17 cellular contexts compared by ENCODE assay signal in the genomic region with DNA sequence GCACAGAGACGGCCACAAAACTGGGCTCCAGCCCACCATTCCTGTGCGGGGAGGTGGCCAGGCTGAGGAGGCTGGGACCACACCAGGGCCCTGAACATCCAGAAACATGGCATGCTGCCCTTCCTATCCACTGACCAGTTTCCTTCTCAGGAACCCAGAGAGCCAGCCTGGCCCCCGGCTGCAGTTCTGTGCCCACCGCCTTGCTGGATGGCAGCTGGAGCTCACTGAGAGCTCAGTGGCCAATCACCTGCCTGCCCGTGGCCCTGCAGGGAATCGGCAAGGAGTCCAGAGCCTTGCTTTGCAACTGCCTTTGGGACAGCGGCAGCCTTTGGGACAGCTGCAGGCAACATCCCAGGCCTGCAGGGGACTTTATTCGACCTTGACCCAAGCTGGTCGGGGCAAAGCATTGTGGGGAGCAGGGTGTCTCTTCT. TPM values are rescaled to one million over a fixed set of nuclear protein-coding genes. Genes with fewer than 3 reads are reported as not detected.
DNase-seq lines count a peak whose midpoint lies in the region; ATAC-seq, FAIRE-seq and TF ChIP-seq lines count a peak whose summit lies in the region.
"Had no signal": no experiment of that assay in that cellular context is flagged by ENCODE, and none has a peak within 500 bp of the region (broad histone marks: within the 10 kb centered on the region; RNA-seq: fewer than 3 reads in every experiment).

No MANE protein-coding gene starts in this region.

- H3K27ac ChIP-seq in heart right ventricle (no peak overlapping the region), HepG2 (ENCODE audit: extremely low read length, insufficient read depth, low read length) (no peak overlapping the region), aorta (ENCODE audit: low read depth in 1 of 2, low read length in 2 of 2) (no peak overlapping the region), substantia nigra (ENCODE audit: low read depth, low read length, poor library complexity, severe bottlenecking) (no peak overlapping the region)
- H3K27ac ChIP-seq: C4-2B, HL-60 had no signal

- ATAC-seq in Right ventricle myocardium superior (ENCODE audit: poor library complexity), result no peak
- no peak for ATAC-seq in heart right ventricle
- peak; percentile 28; the same call in 1 of the 2 replicates for ATAC-seq in WTC11
- peak; percentile 62 for ATAC-seq in HepG2
- ATAC-seq in aorta (ENCODE audit: low FRiP score), result no peak
- ATAC-seq in HG02610 (IDR thresholded peaks at IDR 0.05; ENCODE audit: unreplicated experiment), result no peak
- ATAC-seq: GM12878 had no signal

- no peak for TF ChIP-seq CTCF in heart right ventricle (IDR thresholded peaks at IDR 0.05)
- TF ChIP-seq CTCF in WTC11 (IDR thresholded peaks at IDR 0.05), result no peak
- no peak for TF ChIP-seq CTCF in HepG2 (CRISPR knock-in tag; IDR thresholded peaks at IDR 0.05)

- H3K27me3 Mint-ChIP-seq in WTC11 (ENCODE audit: low read depth), result no peaks in the 10 kb centered on the region
- H3K27me3 Mint-ChIP-seq: CD4-positive, alpha-beta memory T cell had no signal

- no peaks in the 10 kb centered on the region; the same call in 1 of the 2 replicates for H3K4me1 Mint-ChIP-seq in WTC11

- no peaks in the 10 kb centered on the region for H3K4me1 ChIP-seq in heart right ventricle
- H3K4me1 ChIP-seq in HepG2 (ENCODE audit: insufficient read depth, low read length), result peaks cover 12% of the 10 kb centered on the region
- H3K4me1 ChIP-seq in aorta (ENCODE audit: control insufficient read depth in 1 of 2, insufficient read depth in 2 of 2, low read length in 2 of 2), result no peaks in the 10 kb centered on the region
- H3K4me1 ChIP-seq: HAP-1 had no signal

- H3K27ac Mint-ChIP-seq in WTC11, result no peak overlapping the region
- H3K27ac Mint-ChIP-seq: CD4-positive, alpha-beta memory T cell had no signal

- POLR2A ChIA-PET in WTC11 (lab: Charles Lee), result interaction anchor here (1.0 kb wide), 1 partner anchor 15 kb away, joined by 3 read pairs; no protein-coding TSS in a partner anchor
- POLR2A ChIA-PET in HepG2 (lab: Yijun Ruan, JAX), result no interaction called here

- intact Hi-C loops in Right ventricle myocardium superior (cut with DNase I), result no loop called here
- intact Hi-C loops in heart right ventricle (cut with DNase I), result no loop called here
- intact Hi-C loops in HepG2 (cut with micrococcal nuclease; ENCODE audit: unreplicated experiment), result no loop called here
- intact Hi-C loops in aorta (cut with DNase I), result no loop called here

- H3K36me3 Mint-ChIP-seq in WTC11, result no peaks in the 10 kb centered on the region
- H3K36me3 Mint-ChIP-seq: CD4-positive, alpha-beta memory T cell had no signal

- H3K27me3 ChIP-seq in heart right ventricle (peaks cover 0 to 7% (median 3%) of the 10 kb centered on the region in 7 donors), HepG2 (ENCODE audit: control insufficient read depth in 1 of 2, insufficient read depth in 2 of 2, low read length in 2 of 2) (no peaks in the 10 kb centered on the region; a peak in 1 of 5 replicates), aorta (ENCODE audit: control insufficient read depth in 1 of 2, insufficient read depth in 2 of 2, low read length in 1 of 2) (no peaks in the 10 kb centered on the region)

- no peaks in the 10 kb centered on the region for H3K36me3 ChIP-seq in heart right ventricle
- H3K36me3 ChIP-seq in HepG2 (replicated peaks in 1 of 2; ENCODE audit: control insufficient read depth in 1 of 2, insufficient read depth in 2 of 2, low read length in 2 of 2), result no peaks in the 10 kb centered on the region
- no peaks in the 10 kb centered on the region for H3K36me3 ChIP-seq in aorta (ENCODE audit: control insufficient read depth in 1 of 2, insufficient read depth in 2 of 2, low read length in 1 of 2)
- H3K36me3 ChIP-seq: HAP-1 had no signal

- no peak overlapping the region for H3K4me2 ChIP-seq in HepG2 (ENCODE audit: low read depth, low read length)

- in situ Hi-C loops in HepG2 (cut with HindIII; ENCODE audit: extremely low pct_ligation_motif_present, low pct_unique_long_range_greater_than_20kb), result no loop called here

- WGBS in heart right ventricle, 2 donors, result 77 to 79% methylated on average over 9 of the region's 9 CpGs
- 38% methylated on average over 9 of the region's 9 CpGs for WGBS in HepG2 (ENCODE audit: low lambda C conversion rate)
- WGBS in aorta, 2 donors, result 68 to 71% methylated on average over 9 of the region's 9 CpGs

- no peaks in the 10 kb centered on the region for H4K20me1 ChIP-seq in HepG2 (ENCODE audit: insufficient read depth, low read length)

- CTCF ChIA-PET in WTC11 (lab: Charles Lee) (interaction anchor here (0.6 to 1.0 kb wide), 2 partner anchors 76 to 135 kb away, joined by 3 to 4 read pairs; no protein-coding TSS in a partner anchor), HepG2 (lab: Yijun Ruan, JAX; ENCODE audit: low intra/inter-chr PET ratio, low total read pairs) (no interaction called here)

- TF ChIP-seq POLR2A in HepG2 (IDR thresholded peaks at IDR 0.05; ENCODE audit: insufficient read depth in 1 of 2, low read depth in 2 of 2, low read length in 2 of 2), result no peak

- H3K9ac ChIP-seq in HepG2 (ENCODE audit: insufficient read depth, low read depth, low read length), result no peak overlapping the region

- H3K9me3 ChIP-seq in heart right ventricle (no peaks in the 10 kb centered on the region), HepG2 (ENCODE audit: low read length) (no peaks in the 10 kb centered on the region), aorta (ENCODE audit: control insufficient read depth, low read length) (no peaks in the 10 kb centered on the region)
- H3K9me3 ChIP-seq: HAP-1 had no signal

- H2AFZ ChIP-seq in HepG2 (ENCODE audit: low read length), result no peak overlapping the region

- H3K9me3 Mint-ChIP-seq in WTC11, result peaks cover 8% of the 10 kb centered on the region; the same call in 1 of the 2 replicates

- no peak overlapping the region for H3K4me3 Mint-ChIP-seq in WTC11
- H3K4me3 Mint-ChIP-seq: CD4-positive, alpha-beta memory T cell had no signal

- no peaks in the 10 kb centered on the region for H3K79me2 ChIP-seq in HepG2 (ENCODE audit: insufficient read depth, low read length)

- H3K4me3 ChIP-seq in heart right ventricle (no peak overlapping the region), HepG2 (replicated peaks in 1 of 3; ENCODE audit: insufficient read depth in 1 of 3, low read depth in 2 of 3, low read length in 3 of 3) (no peak overlapping the region), aorta (ENCODE audit: low read length in 2 of 2) (no peak overlapping the region)
- H3K4me3 ChIP-seq: GM12878, HAP-1 had no signal

- DNase-seq in Right ventricle myocardium superior, result peak; percentile 30
- DNase-seq in heart right ventricle, result no peak
- no peak for DNase-seq in WTC11 (ENCODE audit: low spot score)
- no peak for DNase-seq in HepG2 (ENCODE audit: low spot score)
- peak; percentile 32 to 63 for DNase-seq in aorta
- no peak for DNase-seq in substantia nigra (lab: John Stamatoyannopoulos, UW)
- DNase-seq: 8988T; ACHN; CD4-positive, alpha-beta memory T cell; DMS79; GOT3 had no signal

- TF ChIP-seq EP300 in HepG2 (IDR thresholded peaks at IDR 0.05; ENCODE audit: low read depth in 2 of 2, low read length in 2 of 2), result no peak
- TF ChIP-seq EP300 in HepG2 (CRISPR knock-in tag; IDR thresholded peaks at IDR 0.05; ENCODE audit: borderline replicate concordance), result no peak

- BruUV-seq in HepG2 (replicated peaks; lab: Mats Ljungman, UMichigan), result no TSS peak

- TF ChIP-seq RAD21 in HepG2 (CRISPR knock-in tag; IDR thresholded peaks at IDR 0.05), result no peak

- FAIRE-seq in HepG2 (lab: Jason Lieb, UNC), result no peak
- FAIRE-seq: GM12878, GM18507 had no signal

RNA-seq across cellular contexts. Expression of gene STK32C, which starts 30.4 kb away (rescaled TPM):
- 5.9 TPM for total RNA-seq in Right ventricle myocardium superior
- total RNA-seq in heart right ventricle, result 1 to 10 TPM; 2.7 to 7.7 (median 5.7) TPM
- polyA plus RNA-seq in heart right ventricle, result 1 to 10 TPM; 4.7 to 8.9 TPM
- 20.7 to 23.2 TPM (median 22.2 TPM) in 3 replicates for total RNA-seq in WTC11 (2021)
- 18.9 and 19.4 TPM in 2 replicates for total RNA-seq in HepG2 (2016; rRNA removed; fragmentation: Illumina TruSeq; extraction: Trizol)
- total RNA-seq in HepG2 (2016; cell fraction: cytosol; rRNA removed; fragmentation: Illumina TruSeq; extraction: Trizol; ENCODE audit: low read depth), result 6.4 and 9.0 TPM in 2 replicates
- 18.5 and 19.3 TPM in 2 replicates for total RNA-seq in HepG2 (2016; cell fraction: insoluble cytoplasmic fraction; rRNA removed; fragmentation: Illumina TruSeq; extraction: Trizol)
- total RNA-seq in HepG2 (2016; cell fraction: membrane; rRNA removed; fragmentation: Illumina TruSeq; extraction: Trizol), result 13.9 and 14.9 TPM in 2 replicates
- 8.4 and 10.8 TPM in 2 replicates for total RNA-seq in HepG2 (2016; cell fraction: nucleus; rRNA removed; fragmentation: Illumina TruSeq; extraction: Trizol)
- polyA plus RNA-seq in HepG2 (2011; rRNA removed), result 9.9 and 10.9 TPM in 2 replicates
- 7.4 and 11.6 TPM in 2 replicates for polyA plus RNA-seq in HepG2 (2011; cell fraction: cytosol; rRNA removed)
- polyA plus RNA-seq in HepG2 (2011; cell fraction: nucleus; rRNA removed), result 13.7 and 17.7 TPM in 2 replicates
- 12.0 and 12.5 TPM in 2 replicates for polyA plus RNA-seq in HepG2 (2012)
- polyA plus RNA-seq in HepG2 (2016; cell fraction: cytosol; fragmentation: Illumina TruSeq; extraction: Trizol; ENCODE audit: low read depth), result 9.3 and 10.8 TPM in 2 replicates
- polyA plus RNA-seq in HepG2 (2016; cell fraction: insoluble cytoplasmic fraction; fragmentation: Illumina TruSeq; extraction: Trizol; ENCODE audit: low read depth), result 19.9 and 20.6 TPM in 2 replicates
- 11.2 and 12.1 TPM in 2 replicates for polyA plus RNA-seq in HepG2 (2016; cell fraction: membrane; fragmentation: Illumina TruSeq; extraction: Trizol; ENCODE audit: low read depth)
- 19.7 and 20.0 TPM in 2 replicates for polyA plus RNA-seq in HepG2 (2016; cell fraction: nucleus; fragmentation: Illumina TruSeq; extraction: Trizol; ENCODE audit: insufficient read depth, low read depth)
- polyA minus RNA-seq in HepG2 (2011; rRNA and poly(A)+ RNA removed; ENCODE audit: low replicate concordance), result 10.2 and 30.6 TPM in 2 replicates
- 4.4 and 5.4 TPM in 2 replicates for polyA minus RNA-seq in HepG2 (2011; cell fraction: cytosol; rRNA and poly(A)+ RNA removed)
- polyA minus RNA-seq in HepG2 (2011; cell fraction: nucleus; rRNA and poly(A)+ RNA removed), result 6.1 and 7.1 TPM in 2 replicates
- total RNA-seq in aorta, result 10 to 100 TPM in 1 of 2 donors, 1 to 10 TPM in 1; 7.1 to 12.2 TPM
- 10 to 100 TPM in 1 of 2 donors, 1 to 10 TPM in 1; 4.9 to 12.4 TPM for polyA plus RNA-seq in aorta

RNA-seq across cellular contexts. Expression of gene LRRC27, which starts 54.7 kb away (rescaled TPM):
- total RNA-seq in Right ventricle myocardium superior (3.9 TPM), heart right ventricle (1 to 10 TPM; 3.0 to 8.1 (median 4.7) TPM), WTC11 (2021) (4.0 to 4.6 TPM (median 4.4 TPM) in 3 replicates), HepG2 (2016; rRNA removed; fragmentation: Illumina TruSeq; extraction: Trizol) (3.9 and 4.6 TPM in 2 replicates), aorta (10 to 100 TPM in 1 of 2 donors, 1 to 10 TPM in 1; 4.6 to 11.7 TPM)
- polyA plus RNA-seq in heart right ventricle (1 to 10 TPM; 3.5 to 6.0 TPM), HepG2 (2011; rRNA removed) (4.2 and 4.3 TPM in 2 replicates), aorta (1 to 10 TPM; 3.1 to 9.0 TPM)
- 2.1 and 2.2 TPM in 2 replicates for total RNA-seq in HepG2 (2016; cell fraction: cytosol; rRNA removed; fragmentation: Illumina TruSeq; extraction: Trizol; ENCODE audit: low read depth)
- total RNA-seq in HepG2 (2016; cell fraction: insoluble cytoplasmic fraction; rRNA removed; fragmentation: Illumina TruSeq; extraction: Trizol), result 3.2 and 4.3 TPM in 2 replicates
- total RNA-seq in HepG2 (2016; cell fraction: membrane; rRNA removed; fragmentation: Illumina TruSeq; extraction: Trizol), result 2.1 and 2.5 TPM in 2 replicates
- total RNA-seq in HepG2 (2016; cell fraction: nucleus; rRNA removed; fragmentation: Illumina TruSeq; extraction: Trizol), result 5.9 and 7.5 TPM in 2 replicates
- 1.8 and 1.9 TPM in 2 replicates for polyA plus RNA-seq in HepG2 (2011; cell fraction: cytosol; rRNA removed)
- 14.3 and 14.5 TPM in 2 replicates for polyA plus RNA-seq in HepG2 (2011; cell fraction: nucleus; rRNA removed)
- 3.2 and 3.6 TPM in 2 replicates for polyA plus RNA-seq in HepG2 (2012)
- 0.82 and 0.88 TPM in 2 replicates for polyA plus RNA-seq in HepG2 (2016; cell fraction: cytosol; fragmentation: Illumina TruSeq; extraction: Trizol; ENCODE audit: low read depth)
- 3.6 and 4.7 TPM in 2 replicates for polyA plus RNA-seq in HepG2 (2016; cell fraction: insoluble cytoplasmic fraction; fragmentation: Illumina TruSeq; extraction: Trizol; ENCODE audit: low read depth)
- 2.6 and 2.7 TPM in 2 replicates for polyA plus RNA-seq in HepG2 (2016; cell fraction: membrane; fragmentation: Illumina TruSeq; extraction: Trizol; ENCODE audit: low read depth)
- polyA plus RNA-seq in HepG2 (2016; cell fraction: nucleus; fragmentation: Illumina TruSeq; extraction: Trizol; ENCODE audit: insufficient read depth, low read depth), result 11.7 and 14.6 TPM in 2 replicates
- polyA minus RNA-seq in HepG2 (2011; rRNA and poly(A)+ RNA removed; ENCODE audit: low replicate concordance), result 2.7 and 3.0 TPM in 2 replicates
- polyA minus RNA-seq in HepG2 (2011; cell fraction: cytosol; rRNA and poly(A)+ RNA removed), result 0.88 and 1.4 TPM in 2 replicates
- polyA minus RNA-seq in HepG2 (2011; cell fraction: nucleus; rRNA and poly(A)+ RNA removed), result 11.1 and 12.3 TPM in 2 replicates

Comparison
In these comparisons a context has a peak if more than half of its experiments do, and no peak if none do; other contexts are left out.
1. DNase-seq: peak in Right ventricle myocardium superior (single experiment) and aorta (2 of 2); none in heart right ventricle (0 of 2), WTC11 (single experiment), HepG2 (single experiment) and substantia nigra (0 of 49).
2. ATAC-seq: peak in WTC11 (single experiment) and HepG2 (single experiment); none in Right ventricle myocardium superior (single experiment), heart right ventricle (0 of 8), aorta (single experiment) and HG02610 (single experiment).